ENCODE assay signal across 13 cellular contexts in the genomic region with DNA sequence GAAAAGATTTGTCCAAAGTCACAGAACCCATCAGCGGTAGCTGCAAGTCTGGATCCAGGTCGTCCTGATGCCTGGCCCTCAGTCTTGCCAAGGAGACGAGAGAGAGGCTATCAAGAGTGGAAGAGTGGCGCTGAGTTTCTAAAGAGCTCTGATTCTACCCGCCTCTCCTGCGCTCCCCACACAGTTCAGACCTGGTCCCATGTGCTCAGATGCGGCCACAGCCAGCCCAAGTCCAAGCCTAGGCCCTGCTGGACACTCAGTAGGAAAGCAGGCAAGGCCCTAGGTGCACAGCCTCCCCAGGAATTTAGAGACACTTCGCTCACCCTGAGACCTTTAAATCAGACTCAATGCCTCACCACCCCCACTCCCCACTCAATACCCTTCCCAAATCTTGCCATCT. TPM values are rescaled to one million over a fixed set of nuclear protein-coding genes. Genes with fewer than 3 reads are reported as not detected.
A peak's percentile ranks its signal among the peaks of the same experiment; 100 is the strongest.
DNase-seq lines count a peak whose midpoint lies in the region; ATAC-seq, FAIRE-seq and TF ChIP-seq lines count a peak whose summit lies in the region.
"Had no signal": no experiment of that assay in that cellular context is flagged by ENCODE, and none has a peak within 500 bp of the region (broad histone marks: within the 10 kb centered on the region; RNA-seq: fewer than 3 reads in every experiment).

No MANE protein-coding gene starts in this region.

- H3K4me1 Mint-ChIP-seq in Calu3 (ENCODE audit: low read depth, unreplicated experiment) = peaks cover 88% of the 10 kb centered on the region
- peaks cover 79% of the 10 kb centered on the region for H3K4me1 Mint-ChIP-seq in activated T-helper 1 cell treated with anti-CD3 and anti-CD28 coated beads, Interleukin-12 subunit alpha, Interleukin-12 subunit beta, Interleukin-2, Interleukin-4 antibody, amounts not matched to agents 30 ng/mL and 10 ng/mL and 1 ng/mL, durations not matched to agents 14 hours and 24 hours and 36 hours (ENCODE audit: low read depth)

- peaks cover 65% of the 10 kb centered on the region for H3K36me3 Mint-ChIP-seq in Calu3 (ENCODE audit: insufficient read depth, unreplicated experiment)
- peaks cover 31% of the 10 kb centered on the region for H3K36me3 Mint-ChIP-seq in activated T-helper 1 cell treated with anti-CD3 and anti-CD28 coated beads, Interleukin-12 subunit alpha, Interleukin-12 subunit beta, Interleukin-2, Interleukin-4 antibody, amounts not matched to agents 30 ng/mL and 10 ng/mL and 1 ng/mL, durations not matched to agents 14 hours and 24 hours and 36 hours (ENCODE audit: low read depth)

- H3K27me3 Mint-ChIP-seq in Calu3 (ENCODE audit: unreplicated experiment) = no peaks in the 10 kb centered on the region
- no peaks in the 10 kb centered on the region for H3K27me3 Mint-ChIP-seq in activated T-helper 1 cell treated with anti-CD3 and anti-CD28 coated beads, Interleukin-12 subunit alpha, Interleukin-12 subunit beta, Interleukin-2, Interleukin-4 antibody, amounts not matched to agents 30 ng/mL and 10 ng/mL and 1 ng/mL, durations not matched to agents 14 hours and 24 hours and 36 hours (ENCODE audit: insufficient read depth)

- BruUV-seq in Calu3 (replicated peaks; lab: Mats Ljungman, UMichigan) = no TSS peak

- CTCF ChIA-PET in Calu3 (lab: Charles Lee) = interaction anchor here (0.6 to 1.7 kb wide), 6 partner anchors 9 to 702 kb away, joined by 3 to 14 read pairs (median 4); a partner anchor contains a TSS

- peak overlapping the region; percentile 97 for H3K27ac Mint-ChIP-seq in Calu3 (ENCODE audit: unreplicated experiment)
- H3K27ac Mint-ChIP-seq in activated T-helper 1 cell treated with anti-CD3 and anti-CD28 coated beads, Interleukin-12 subunit alpha, Interleukin-12 subunit beta, Interleukin-2, Interleukin-4 antibody, amounts not matched to agents 30 ng/mL and 10 ng/mL and 1 ng/mL, durations not matched to agents 14 hours and 24 hours and 36 hours = peak overlapping the region; percentile 81

- no peaks in the 10 kb centered on the region for H3K9me3 Mint-ChIP-seq in Calu3 (ENCODE audit: low read depth, unreplicated experiment)
- no peaks in the 10 kb centered on the region for H3K9me3 Mint-ChIP-seq in activated T-helper 1 cell treated with anti-CD3 and anti-CD28 coated beads, Interleukin-12 subunit alpha, Interleukin-12 subunit beta, Interleukin-2, Interleukin-4 antibody, amounts not matched to agents 30 ng/mL and 10 ng/mL and 1 ng/mL, durations not matched to agents 14 hours and 24 hours and 36 hours

- DNase-seq in Calu3 (no peak), left cardiac atrium (peak; percentile 25), posterior vena cava (ENCODE audit: low spot score) (peak; percentile 66), glomerular visceral epithelial cell (ENCODE audit: extremely low spot score) (no peak), islet precursor cell (no peak), RCC 7860 (ENCODE audit: low spot score) (no peak)
- DNase-seq in activated T-helper 1 cell treated with anti-CD3 and anti-CD28 coated beads, Interleukin-12 subunit alpha, Interleukin-12 subunit beta, Interleukin-2, Interleukin-4 antibody, amounts not matched to agents 30 ng/mL and 10 ng/mL and 1 ng/mL, durations not matched to agents 14 hours and 24 hours and 36 hours (ENCODE audit: low spot score) = no peak
- no peak for DNase-seq in activated naive CD4-positive, alpha-beta T cell treated with anti-CD3 and anti-CD28 coated beads, Interleukin-2, amount 50 U/mL, for 16 hours
- DNase-seq: COR-L47, KG1, NCI-H2227 treated with DMSO at 0.1 percent for 48 hours, ovary had no signal

- peak overlapping the region; percentile 63 for H3K4me3 Mint-ChIP-seq in Calu3 (ENCODE audit: low read depth, unreplicated experiment)
- H3K4me3 Mint-ChIP-seq in activated T-helper 1 cell treated with anti-CD3 and anti-CD28 coated beads, Interleukin-12 subunit alpha, Interleukin-12 subunit beta, Interleukin-2, Interleukin-4 antibody, amounts not matched to agents 30 ng/mL and 10 ng/mL and 1 ng/mL, durations not matched to agents 14 hours and 24 hours and 36 hours = no peak overlapping the region

- TF ChIP-seq CTCF in Calu3 (IDR thresholded peaks at IDR 0.05; ENCODE audit: unreplicated experiment) = no peak

- peak; percentile 3 to 19 for ATAC-seq in left cardiac atrium

- intact Hi-C loops in Calu3 (cut with micrococcal nuclease; ENCODE audit: unreplicated experiment) = loop anchor here (2.0 to 5.0 kb wide), 2 partner anchors 13 to 33 kb away; a partner anchor contains a TSS
- intact Hi-C loops in activated T-helper 1 cell treated with anti-CD3 and anti-CD28 coated beads, Interleukin-12 subunit alpha, Interleukin-12 subunit beta, Interleukin-2, Interleukin-4 antibody, amounts not matched to agents 30 ng/mL and 10 ng/mL and 1 ng/mL, durations not matched to agents 14 hours and 24 hours and 36 hours (cut with micrococcal nuclease) = no loop called here
- intact Hi-C loops in left cardiac atrium (cut with DNase I) = no loop called here
- intact Hi-C loops in posterior vena cava (cut with DNase I) = no loop called here

- FAIRE-seq in RCC 7860 (lab: Jason Lieb, UNC) = no peak
- FAIRE-seq: GM12892 had no signal

RNA-seq across cellular contexts. Expression of a gene that starts 32.4 kb away (rescaled TPM):
- 47.3 and 47.5 TPM in 2 replicates for total RNA-seq in Calu3 (2022)
- 68.7 and 69.1 TPM in 2 replicates for total RNA-seq in activated T-helper 1 cell treated with anti-CD3 and anti-CD28 coated beads, Interleukin-12 subunit alpha, Interleukin-12 subunit beta, Interleukin-2, Interleukin-4 antibody, amounts not matched to agents 30 ng/mL and 10 ng/mL and 1 ng/mL, durations not matched to agents 14 hours and 24 hours and 36 hours
- total RNA-seq in left cardiac atrium = 10 to 100 TPM; 24.2 to 38.4 TPM
- total RNA-seq in posterior vena cava = 10 to 100 TPM; 21.5 to 26.0 TPM

RNA-seq across cellular contexts. Expression of a gene that starts 35.3 kb away (rescaled TPM):
- total RNA-seq in Calu3 (2022) (115 and 143 TPM in 2 replicates), left cardiac atrium (10 to 100 TPM; 17.1 to 23.9 TPM), posterior vena cava (10 to 100 TPM; 26.0 to 33.1 TPM)
- total RNA-seq in activated T-helper 1 cell treated with anti-CD3 and anti-CD28 coated beads, Interleukin-12 subunit alpha, Interleukin-12 subunit beta, Interleukin-2, Interleukin-4 antibody, amounts not matched to agents 30 ng/mL and 10 ng/mL and 1 ng/mL, durations not matched to agents 14 hours and 24 hours and 36 hours = 118 and 119 TPM in 2 replicates

Comparison
In these comparisons a context has a peak if more than half of its experiments do, and no peak if none do; other contexts are left out.
1. DNase-seq: peak in left cardiac atrium (single experiment) and posterior vena cava (single experiment); none in Calu3 (single experiment), activated T-helper 1 cell treated with anti-CD3 and anti-CD28 coated beads, Interleukin-12 subunit alpha, Interleukin-12 subunit beta, Interleukin-2, Interleukin-4 antibody, amounts not matched to agents 30 ng/mL and 10 ng/mL and 1 ng/mL, durations not matched to agents 14 hours and 24 hours and 36 hours (single experiment), glomerular visceral epithelial cell (single experiment), islet precursor cell (single experiment), RCC 7860 (single experiment) and activated naive CD4-positive, alpha-beta T cell treated with anti-CD3 and anti-CD28 coated beads, Interleukin-2, amount 50 U/mL, for 16 hours (single experiment).